ENCODE assay signal across 25 cellular contexts in genomic region chr4:184146951-184147350, GRCh38.
DNase-seq lines count a peak whose midpoint lies in the region; ATAC-seq, FAIRE-seq and TF ChIP-seq lines count a peak whose summit lies in the region.
"Had no signal": no experiment of that assay in that cellular context is flagged by ENCODE, and none has a peak within 500 bp of the region (broad histone marks: within the 10 kb centered on the region; RNA-seq: fewer than 3 reads in every experiment).

No MANE protein-coding gene starts in this region.

- no peaks in the 10 kb centered on the region for H3K9me3 ChIP-seq in neural progenitor cell (ENCODE audit: low read depth)
- H3K9me3 ChIP-seq: A549, Caco-2 had no signal

- no peak overlapping the region for H3K4me3 Mint-ChIP-seq in activated CD4-positive, alpha-beta T cell treated with anti-CD3 and anti-CD28 coated beads, Interleukin-2, amount 10 ng/mL, durations not matched to agents 24 days and 14 days
- no peak overlapping the region for H3K4me3 Mint-ChIP-seq in neural progenitor cell
- H3K4me3 Mint-ChIP-seq in osteocyte (ENCODE audit: unreplicated experiment): no peak overlapping the region
- H3K4me3 Mint-ChIP-seq: B cell; CD4-positive, alpha-beta T cell; CD8-positive, alpha-beta T cell had no signal

- no peak overlapping the region for H3K27ac Mint-ChIP-seq in activated CD4-positive, alpha-beta T cell treated with anti-CD3 and anti-CD28 coated beads, Interleukin-2, amount 10 ng/mL, durations not matched to agents 24 days and 14 days
- peak overlapping the region; percentile 22 for H3K27ac Mint-ChIP-seq in neural progenitor cell
- no peak overlapping the region for H3K27ac Mint-ChIP-seq in osteocyte (ENCODE audit: unreplicated experiment)
- H3K27ac Mint-ChIP-seq: B cell; CD4-positive, alpha-beta T cell; CD8-positive, alpha-beta T cell had no signal

- H3K36me3 ChIP-seq in bronchial epithelial cell (ENCODE audit: control insufficient read depth, insufficient read depth, low read length): no peaks in the 10 kb centered on the region
- no peaks in the 10 kb centered on the region for H3K36me3 ChIP-seq in neural progenitor cell
- H3K36me3 ChIP-seq: BLaER1 treated with 17β-estradiol and CSF1 and Interleukin-3, amounts not matched to agents 10 nM and 100 nM had no signal

- no peaks in the 10 kb centered on the region for H3K4me1 ChIP-seq in neural progenitor cell
- H3K4me1 ChIP-seq: A549, Caco-2 had no signal

- intact Hi-C loops in activated CD4-positive, alpha-beta T cell treated with anti-CD3 and anti-CD28 coated beads, Interleukin-2, amount 10 ng/mL, durations not matched to agents 24 days and 14 days (cut with micrococcal nuclease): no loop called here

- no peak overlapping the region for H3K4me2 ChIP-seq in neural progenitor cell
- H3K4me2 ChIP-seq: A549 had no signal

- no peak overlapping the region for H2AFZ ChIP-seq in neural progenitor cell (replicated peaks)

- H3K4me1 Mint-ChIP-seq in activated CD4-positive, alpha-beta T cell treated with anti-CD3 and anti-CD28 coated beads, Interleukin-2, amount 10 ng/mL, durations not matched to agents 24 days and 14 days: peaks cover 15% of the 10 kb centered on the region
- H3K4me1 Mint-ChIP-seq in neural progenitor cell (peaks cover 14% of the 10 kb centered on the region), osteocyte (ENCODE audit: unreplicated experiment) (no peaks in the 10 kb centered on the region)
- H3K4me1 Mint-ChIP-seq: B cell had no signal

- H4K20me1 ChIP-seq in neural progenitor cell (ENCODE audit: low read depth): no peaks in the 10 kb centered on the region
- H4K20me1 ChIP-seq: BLaER1 treated with 17β-estradiol and CSF1 and Interleukin-3, amounts not matched to agents 10 nM and 100 nM had no signal

- H3K9ac ChIP-seq in neural progenitor cell: no peak overlapping the region
- H3K9ac ChIP-seq: BLaER1 treated with 17β-estradiol and CSF1 and Interleukin-3, amounts not matched to agents 10 nM and 100 nM had no signal

- no peak overlapping the region for H3K27ac ChIP-seq in neural progenitor cell
- H3K27ac ChIP-seq: 22Rv1; A549; BLaER1 treated with 17β-estradiol and CSF1 and Interleukin-3, amounts not matched to agents 10 nM and 100 nM; C4-2B had no signal

- no peaks in the 10 kb centered on the region for H3K36me3 Mint-ChIP-seq in activated CD4-positive, alpha-beta T cell treated with anti-CD3 and anti-CD28 coated beads, Interleukin-2, amount 10 ng/mL, durations not matched to agents 24 days and 14 days (ENCODE audit: low read depth)
- peaks cover 2% of the 10 kb centered on the region for H3K36me3 Mint-ChIP-seq in neural progenitor cell
- H3K36me3 Mint-ChIP-seq in osteocyte (ENCODE audit: unreplicated experiment): no peaks in the 10 kb centered on the region
- H3K36me3 Mint-ChIP-seq: CD8-positive, alpha-beta T cell had no signal

- H3F3A ChIP-seq in neural progenitor cell (ENCODE audit: low read depth): no peaks in the 10 kb centered on the region

- no peaks in the 10 kb centered on the region for H3K9me3 Mint-ChIP-seq in activated CD4-positive, alpha-beta T cell treated with anti-CD3 and anti-CD28 coated beads, Interleukin-2, amount 10 ng/mL, durations not matched to agents 24 days and 14 days
- H3K9me3 Mint-ChIP-seq in neural progenitor cell (no peaks in the 10 kb centered on the region), osteocyte (ENCODE audit: unreplicated experiment) (no peaks in the 10 kb centered on the region)
- H3K9me3 Mint-ChIP-seq: CD4-positive, alpha-beta T cell; CD8-positive, alpha-beta T cell had no signal

- no peaks in the 10 kb centered on the region for H3K79me2 ChIP-seq in neural progenitor cell (ENCODE audit: low read depth)

- peak; percentile 13 for FAIRE-seq in bronchial epithelial cell (lab: Jason Lieb, UNC)
- FAIRE-seq: A549, D721Med, GM12878, GM12892, GM19239 had no signal

- DNase-seq in activated CD4-positive, alpha-beta T cell treated with anti-CD3 and anti-CD28 coated beads, Interleukin-2, amount 10 ng/mL, durations not matched to agents 24 days and 14 days: peak; percentile 48
- no peak for DNase-seq in activated CD4-positive, alpha-beta T cell treated with anti-CD3 and anti-CD28 coated beads for 1 hour
- DNase-seq in bronchial epithelial cell (ENCODE audit: low read depth) (no peak), neural progenitor cell (ENCODE audit: low spot score) (no peak), osteocyte (ENCODE audit: extremely low spot score, unreplicated experiment) (peak; percentile 44), LoVo (ENCODE audit: low spot score) (no peak), NCI-H128 (lab: John Stamatoyannopoulos, UW; ENCODE audit: unreplicated experiment) (no peak)
- DNase-seq: AML-193; Caco-2; Calu3; CD4-positive, alpha-beta T cell; CD8-positive, alpha-beta T cell; DMS79 treated with DMSO at 0.1 percent for 48 hours; EL; GDM1 had no signal

- H3K4me3 ChIP-seq in bronchial epithelial cell (ENCODE audit: low read depth, low read length): no peak overlapping the region
- no peak overlapping the region for H3K4me3 ChIP-seq in neural progenitor cell
- H3K4me3 ChIP-seq: A549; BLaER1 treated with 17β-estradiol and CSF1 and Interleukin-3, amounts not matched to agents 10 nM and 100 nM; GM12878 had no signal

- no peak for TF ChIP-seq CTCF in bronchial epithelial cell (IDR thresholded peaks at IDR 0.05; ENCODE audit: insufficient read depth, low read length, severe bottlenecking)
- no peak for TF ChIP-seq CTCF in neural progenitor cell (IDR thresholded peaks at IDR 0.05)
- TF ChIP-seq CTCF in osteocyte (IDR thresholded peaks at IDR 0.05): no peak

- H3K27me3 Mint-ChIP-seq in activated CD4-positive, alpha-beta T cell treated with anti-CD3 and anti-CD28 coated beads, Interleukin-2, amount 10 ng/mL, durations not matched to agents 24 days and 14 days: no peaks in the 10 kb centered on the region
- peaks cover 4% of the 10 kb centered on the region for H3K27me3 Mint-ChIP-seq in neural progenitor cell (ENCODE audit: insufficient read depth, low read depth)
- H3K27me3 Mint-ChIP-seq in osteocyte (ENCODE audit: unreplicated experiment): no peaks in the 10 kb centered on the region

- no peaks in the 10 kb centered on the region for H3K27me3 ChIP-seq in bronchial epithelial cell (ENCODE audit: control insufficient read depth, insufficient read depth, low read length)
- H3K27me3 ChIP-seq in neural progenitor cell: no peaks in the 10 kb centered on the region
- H3K27me3 ChIP-seq: BLaER1 treated with 17β-estradiol and CSF1 and Interleukin-3, amounts not matched to agents 10 nM and 100 nM had no signal

- no peak for ATAC-seq in GM18498 (IDR thresholded peaks at IDR 0.05; ENCODE audit: unreplicated experiment)
- ATAC-seq: A549; CD8-positive, alpha-beta T cell; GM12878 had no signal

Comparison
In these comparisons a context has a peak if more than half of its experiments do, and no peak if none do; other contexts are left out.
1. DNase-seq: peak in activated CD4-positive, alpha-beta T cell treated with anti-CD3 and anti-CD28 coated beads, Interleukin-2, amount 10 ng/mL, durations not matched to agents 24 days and 14 days (single experiment) and osteocyte (single experiment); none in activated CD4-positive, alpha-beta T cell treated with anti-CD3 and anti-CD28 coated beads for 1 hour (single experiment), bronchial epithelial cell (single experiment), neural progenitor cell (single experiment), LoVo (single experiment) and NCI-H128 (single experiment).